ENCODE assay signal across 3 cellular contexts in the genomic region with DNA sequence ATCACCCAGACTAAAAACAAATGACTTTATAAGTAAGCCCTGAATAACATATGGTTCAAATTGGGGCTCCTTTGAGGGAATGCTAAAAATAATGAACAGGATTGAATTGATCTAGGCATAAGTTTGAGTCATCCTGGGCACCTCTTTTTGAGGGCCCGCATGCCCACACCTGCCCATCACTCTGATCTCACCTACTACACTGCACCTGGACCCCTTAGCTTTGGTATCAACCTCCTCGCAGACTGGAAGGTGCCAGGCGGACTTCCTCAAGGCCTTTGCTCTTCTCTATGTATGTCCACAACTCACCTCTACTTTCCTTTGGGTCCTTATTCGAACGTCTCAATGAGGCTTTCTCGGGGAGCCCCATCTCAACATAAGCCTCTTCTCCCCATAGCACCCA. TPM values are rescaled to one million over a fixed set of nuclear protein-coding genes. Genes with fewer than 3 reads are reported as not detected.
"Had no signal": no experiment of that assay in that cellular context is flagged by ENCODE, and none has a peak within 500 bp of the region (broad histone marks: within the 10 kb centered on the region; RNA-seq: fewer than 3 reads in every experiment).

No MANE protein-coding gene starts in this region.

- ATAC-seq: GM12878 had no signal

- DNase-seq: GDM1, GF-D8 had no signal

- H3K4me3 ChIP-seq: GM12878 had no signal

RNA-seq across cellular contexts. Expression of gene NTN4, which starts 17.2 kb away (rescaled TPM):
- polyA plus RNA-seq: GM12878 had no signal
